Comparison of ENCODE assay signal across 19 cellular contexts in the genomic region with DNA sequence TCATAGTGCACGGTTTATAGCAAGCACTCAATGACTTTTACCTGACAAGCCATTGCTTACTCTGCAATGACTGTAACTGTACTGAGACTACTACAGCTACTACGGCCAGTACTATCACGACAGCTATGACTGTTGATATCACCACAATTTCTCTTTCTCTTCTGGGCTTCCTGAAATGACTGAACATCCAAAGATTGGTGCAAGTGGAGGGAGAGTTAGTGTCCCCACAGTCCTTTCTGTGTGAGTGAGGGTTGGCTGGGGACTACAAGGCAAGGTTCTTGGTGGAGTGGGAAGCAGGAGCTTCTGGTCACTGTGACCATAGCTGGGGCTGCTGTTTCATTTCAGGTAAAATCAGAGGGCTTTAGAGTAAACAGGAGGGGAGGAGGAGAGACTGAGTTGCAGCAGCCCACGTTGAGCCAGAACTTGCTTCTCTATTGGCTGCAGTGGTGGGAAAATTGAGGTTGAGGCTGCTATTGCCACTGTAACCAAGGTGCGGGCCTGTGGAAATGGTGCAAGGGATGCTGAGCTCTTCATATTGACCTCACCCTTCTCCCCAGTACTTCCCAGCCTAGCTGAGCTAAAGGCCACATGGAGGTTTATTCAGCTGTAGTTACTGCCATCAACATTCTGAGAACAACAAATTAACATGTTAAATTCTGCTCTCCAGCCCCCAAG. TPM values are rescaled to one million over a fixed set of nuclear protein-coding genes. Genes with fewer than 3 reads are reported as not detected.
DNase-seq lines count a peak whose midpoint lies in the region; ATAC-seq, FAIRE-seq and TF ChIP-seq lines count a peak whose summit lies in the region.
"Had no signal": no experiment of that assay in that cellular context is flagged by ENCODE, and none has a peak within 500 bp of the region (broad histone marks: within the 10 kb centered on the region; RNA-seq: fewer than 3 reads in every experiment).

No MANE protein-coding gene starts in this region.

- BruUV-seq in mammary epithelial cell (replicated peaks; lab: Mats Ljungman, UMichigan): no TSS peak

- H3K79me2 ChIP-seq in mammary epithelial cell (ENCODE audit: insufficient read depth, low read length): no peaks in the 10 kb centered on the region

- POLR2A ChIA-PET in CD8-positive, alpha-beta memory T cell (lab: Charles Lee): interaction anchor here (0.8 kb wide), 1 partner anchor 9 kb away, joined by 11 read pairs; no protein-coding TSS in a partner anchor
- POLR2A ChIA-PET in activated CD4-positive, alpha-beta memory T cell treated with anti-CD3 and anti-CD28 coated beads for 36 hours (lab: Charles Lee): interaction anchor here (0.8 to 2.1 kb wide), 8 partner anchors 8 to 47 kb away, joined by 3 to 16 read pairs (median 5); a partner anchor contains a TSS

- H3K9me3 Mint-ChIP-seq in CD8-positive, alpha-beta memory T cell: no peaks in the 10 kb centered on the region
- no peaks in the 10 kb centered on the region for H3K9me3 Mint-ChIP-seq in activated CD4-positive, alpha-beta memory T cell treated with anti-CD3 and anti-CD28 coated beads for 36 hours
- H3K9me3 Mint-ChIP-seq in natural killer cell treated with Interleukin-12 subunit alpha and Interleukin-12 subunit beta and Interleukin-15 and Interleukin-18, amount 100 ng/mL, for 72 hours: no peaks in the 10 kb centered on the region

- H3K36me3 ChIP-seq in CD8-positive, alpha-beta memory T cell (ENCODE audit: insufficient read depth, low read length): no peaks in the 10 kb centered on the region
- no peaks in the 10 kb centered on the region for H3K36me3 ChIP-seq in mammary epithelial cell (ENCODE audit: insufficient read depth, low read length)
- H3K36me3 ChIP-seq: spleen, tibial artery had no signal

- 75% methylated on average over 5 of the region's 5 CpGs for WGBS in mammary epithelial cell (ENCODE audit: low coverage, missing lambda C conversion rate)

- H3K4me2 ChIP-seq in mammary epithelial cell (ENCODE audit: insufficient read depth, low read depth, low read length): no peak overlapping the region

- in situ Hi-C loops in mammary epithelial cell (cut with MboI; ENCODE audit: low sequenced_read_pairs in 2 of 2): no loop called here

- intact Hi-C loops in activated CD4-positive, alpha-beta memory T cell treated with anti-CD3 and anti-CD28 coated beads for 36 hours (cut with micrococcal nuclease): no loop called here
- intact Hi-C loops in mammary epithelial cell (cut with micrococcal nuclease): no loop called here

- no peaks in the 10 kb centered on the region for H3K36me3 Mint-ChIP-seq in CD8-positive, alpha-beta memory T cell
- peaks cover 2% of the 10 kb centered on the region for H3K36me3 Mint-ChIP-seq in activated CD4-positive, alpha-beta memory T cell treated with anti-CD3 and anti-CD28 coated beads for 36 hours
- H3K36me3 Mint-ChIP-seq in natural killer cell treated with Interleukin-12 subunit alpha and Interleukin-12 subunit beta and Interleukin-15 and Interleukin-18, amount 100 ng/mL, for 72 hours: no peaks in the 10 kb centered on the region

- peak overlapping the region in 5 of 7 donors; percentile 0 to 42 (median 13) for H3K4me3 Mint-ChIP-seq in CD8-positive, alpha-beta memory T cell
- no peak overlapping the region for H3K4me3 Mint-ChIP-seq in activated CD4-positive, alpha-beta memory T cell treated with anti-CD3 and anti-CD28 coated beads for 36 hours
- peak overlapping the region; percentile 65 for H3K4me3 Mint-ChIP-seq in natural killer cell treated with Interleukin-12 subunit alpha and Interleukin-12 subunit beta and Interleukin-15 and Interleukin-18, amount 100 ng/mL, for 72 hours

- no peak overlapping the region for H3K9ac ChIP-seq in mammary epithelial cell (ENCODE audit: insufficient read depth, low read length)
- H3K9ac ChIP-seq: GM23248 had no signal

- H3K4me1 ChIP-seq in CD8-positive, alpha-beta memory T cell (ENCODE audit: insufficient read depth, low read length): peaks cover 55% of the 10 kb centered on the region
- no peaks in the 10 kb centered on the region for H3K4me1 ChIP-seq in mammary epithelial cell (ENCODE audit: insufficient read depth, low read length)
- H3K4me1 ChIP-seq: tibial artery had no signal

- TF ChIP-seq CTCF in mammary epithelial cell (conservative IDR thresholded peaks at IDR 0.05 in 1 of 2, IDR thresholded peaks at IDR 0.05 in 1 of 2; ENCODE audit: extremely low read depth in 1 of 2, insufficient read depth in 1 of 2, low read depth in 1 of 2, low read length in 2 of 2): no peak

- no peaks in the 10 kb centered on the region for H3K27me3 Mint-ChIP-seq in CD8-positive, alpha-beta memory T cell
- peaks cover 25% of the 10 kb centered on the region for H3K27me3 Mint-ChIP-seq in activated CD4-positive, alpha-beta memory T cell treated with anti-CD3 and anti-CD28 coated beads for 36 hours
- peaks cover 34 to 61% of the 10 kb centered on the region in 2 donors for H3K27me3 Mint-ChIP-seq in natural killer cell treated with Interleukin-12 subunit alpha and Interleukin-12 subunit beta and Interleukin-15 and Interleukin-18, amount 100 ng/mL, for 72 hours

- CTCF ChIA-PET in CD8-positive, alpha-beta memory T cell (lab: Charles Lee): interaction anchor here (1.0 to 2.2 kb wide), 6 partner anchors 9 to 123 kb away, joined by 3 to 7 read pairs (median 4); a partner anchor contains a TSS
- CTCF ChIA-PET in activated CD4-positive, alpha-beta memory T cell treated with anti-CD3 and anti-CD28 coated beads for 36 hours (lab: Charles Lee): interaction anchor here (0.7 to 6.5 kb wide), 13 partner anchors 8 to 126 kb away, joined by 3 to 43 read pairs (median 4); a partner anchor contains a TSS
- CTCF ChIA-PET in mammary epithelial cell (lab: Charles Lee; ENCODE audit: low non-redundant PET): interaction anchor here (0.6 kb wide), 1 partner anchor 252 kb away, joined by 7 read pairs; no protein-coding TSS in a partner anchor

- H3K4me1 Mint-ChIP-seq in CD8-positive, alpha-beta memory T cell: peaks cover 70 to 73% (median 73%) of the 10 kb centered on the region in 3 donors
- H3K4me1 Mint-ChIP-seq in activated CD4-positive, alpha-beta memory T cell treated with anti-CD3 and anti-CD28 coated beads for 36 hours (ENCODE audit: low read depth): peaks cover 71% of the 10 kb centered on the region
- H3K4me1 Mint-ChIP-seq in natural killer cell treated with Interleukin-12 subunit alpha and Interleukin-12 subunit beta and Interleukin-15 and Interleukin-18, amount 100 ng/mL, for 72 hours (ENCODE audit: low read depth in 2 of 2): peaks cover 51 to 73% of the 10 kb centered on the region in 2 donors

- peak; percentile 84 to 89 for ATAC-seq in natural killer cell treated with Interleukin-12 subunit alpha and Interleukin-12 subunit beta and Interleukin-15 and Interleukin-18, amount 100 ng/mL, for 72 hours
- ATAC-seq: left lobe of liver, Right ventricle myocardium inferior had no signal

- peak; percentile 63 for FAIRE-seq in GM19239 (lab: Jason Lieb, UNC)

- no peaks in the 10 kb centered on the region for H3K9me3 ChIP-seq in CD8-positive, alpha-beta memory T cell (ENCODE audit: low read length)
- H3K9me3 ChIP-seq in mammary epithelial cell (replicated peaks; ENCODE audit: insufficient read depth, low read length): no peaks in the 10 kb centered on the region
- H3K9me3 ChIP-seq: Caco-2, spleen, tibial artery had no signal

- H2AFZ ChIP-seq in mammary epithelial cell (ENCODE audit: low read depth, low read length): no peak overlapping the region
- H2AFZ ChIP-seq: GM23248 had no signal

- peak overlapping the region in 6 of 8 donors; percentile 17 to 89 (median 29) for H3K27ac Mint-ChIP-seq in CD8-positive, alpha-beta memory T cell
- peak overlapping the region; percentile 15 for H3K27ac Mint-ChIP-seq in activated CD4-positive, alpha-beta memory T cell treated with anti-CD3 and anti-CD28 coated beads for 36 hours
- H3K27ac Mint-ChIP-seq in natural killer cell treated with Interleukin-12 subunit alpha and Interleukin-12 subunit beta and Interleukin-15 and Interleukin-18, amount 100 ng/mL, for 72 hours: peak overlapping the region; percentile 56

- H4K20me1 ChIP-seq in mammary epithelial cell (ENCODE audit: insufficient read depth, low read length): no peaks in the 10 kb centered on the region

- no peak overlapping the region for H3K27ac ChIP-seq in CD8-positive, alpha-beta memory T cell (ENCODE audit: low read depth, low read length)
- H3K27ac ChIP-seq in mammary epithelial cell (ENCODE audit: insufficient read depth, low read depth, low read length): no peak overlapping the region
- H3K27ac ChIP-seq: GM23248, spleen, tibial artery had no signal

- dilution Hi-C loops in mammary epithelial cell (cut with HindIII; ENCODE audit: low sequenced_read_pairs): no loop called here

- no peaks in the 10 kb centered on the region for H3K27me3 ChIP-seq in CD8-positive, alpha-beta memory T cell (ENCODE audit: insufficient read depth, low read length, poor library complexity, severe bottlenecking)
- peaks cover 3% of the 10 kb centered on the region for H3K27me3 ChIP-seq in mammary epithelial cell (ENCODE audit: insufficient read depth, low read length)
- H3K27me3 ChIP-seq: spleen, tibial artery had no signal

- H3K4me3 ChIP-seq in CD8-positive, alpha-beta memory T cell (ENCODE audit: low read length): no peak overlapping the region
- H3K4me3 ChIP-seq in mammary epithelial cell (replicated peaks in 1 of 3; ENCODE audit: insufficient read depth in 1 of 3, low read depth in 2 of 3, low read length in 3 of 3): no peak overlapping the region
- H3K4me3 ChIP-seq: GM23248, spleen, tibial artery had no signal

- DNase-seq in CD8-positive, alpha-beta memory T cell: no peak
- DNase-seq in GM19239 (ENCODE audit: insufficient read length, low spot score): no peak
- no peak for DNase-seq in activated CD4-positive, alpha-beta memory T cell treated with anti-CD3 and anti-CD28 coated beads for 36 hours
- DNase-seq in natural killer cell treated with Interleukin-12 subunit alpha and Interleukin-12 subunit beta and Interleukin-15 and Interleukin-18, amount 100 ng/mL, for 72 hours (ENCODE audit: low spot score): peak; percentile 77
- DNase-seq in NCI-H2029 (lab: John Stamatoyannopoulos, UW): no peak
- no peak for DNase-seq in SKM-1 treated with dmso at 0.1 percent for 144 hours (lab: John Stamatoyannopoulos, UW; ENCODE audit: unreplicated experiment)
- no peak for DNase-seq in mammary epithelial cell
- DNase-seq: Caco-2, glutamatergic neuron, GM23248, KG1, NCI-H1092, NCI-H2081 treated with DMSO at 0.1 percent for 48 hours, spleen, tibial artery had no signal

RNA-seq across cellular contexts. Expression of a gene that starts 14.1 kb away (rescaled TPM):
- 1 to 10 TPM; 7.6 TPM for total RNA-seq in CD8-positive, alpha-beta memory T cell
- polyA plus RNA-seq in CD8-positive, alpha-beta memory T cell: 0.33 TPM
- total RNA-seq in activated CD4-positive, alpha-beta memory T cell treated with anti-CD3 and anti-CD28 coated beads for 36 hours: 10 to 100 TPM; 17.3 to 18.5 TPM
- total RNA-seq in natural killer cell treated with Interleukin-12 subunit alpha and Interleukin-12 subunit beta and Interleukin-15 and Interleukin-18, amount 100 ng/mL, for 72 hours: under 1 TPM in 1 of 2 donors, not detected in 1; 0.95 TPM
- not detected for total RNA-seq in mammary epithelial cell
- polyA plus RNA-seq in mammary epithelial cell: not detected
- not detected for polyA minus RNA-seq in mammary epithelial cell
- total RNA-seq: Caco-2, GM23248, NCI-H460, renal cortical epithelial cell had no signal
- polyA plus RNA-seq: GM23248 had no signal

RNA-seq across cellular contexts. Expression of a gene that starts 15.8 kb away (rescaled TPM):
- total RNA-seq in CD8-positive, alpha-beta memory T cell: not detected
- polyA plus RNA-seq in CD8-positive, alpha-beta memory T cell: not detected
- under 1 TPM in 1 of 2 experiments, not detected in 1; 0.21 TPM for total RNA-seq in activated CD4-positive, alpha-beta memory T cell treated with anti-CD3 and anti-CD28 coated beads for 36 hours
- total RNA-seq in natural killer cell treated with Interleukin-12 subunit alpha and Interleukin-12 subunit beta and Interleukin-15 and Interleukin-18, amount 100 ng/mL, for 72 hours: not detected
- total RNA-seq in mammary epithelial cell: not detected
- polyA plus RNA-seq in mammary epithelial cell: not detected
- polyA minus RNA-seq in mammary epithelial cell: not detected
- total RNA-seq: Caco-2, GM23248, left lobe of liver, NCI-H460, renal cortical epithelial cell, Right ventricle myocardium inferior had no signal
- polyA plus RNA-seq: GM23248 had no signal

Comparison
In these comparisons a context has a peak if more than half of its experiments do, and no peak if none do; other contexts are left out.
1. RNA of a gene that starts 14.1 kb away (total RNA-seq): 17.3 to 18.5 TPM in activated CD4-positive, alpha-beta memory T cell treated with anti-CD3 and anti-CD28 coated beads for 36 hours and 7.6 TPM in CD8-positive, alpha-beta memory T cell; 0.95 TPM in natural killer cell treated with Interleukin-12 subunit alpha and Interleukin-12 subunit beta and Interleukin-15 and Interleukin-18, amount 100 ng/mL, for 72 hours and not detected in mammary epithelial cell; every median in the first group is over 4 times any median in the second.
2. Peak in every context shown above with its lines, with median percentiles within 50 percentile points of each other: H3K27ac Mint-ChIP-seq.